Comparison of ENCODE assay signal across 15 cellular contexts in the genomic region with DNA sequence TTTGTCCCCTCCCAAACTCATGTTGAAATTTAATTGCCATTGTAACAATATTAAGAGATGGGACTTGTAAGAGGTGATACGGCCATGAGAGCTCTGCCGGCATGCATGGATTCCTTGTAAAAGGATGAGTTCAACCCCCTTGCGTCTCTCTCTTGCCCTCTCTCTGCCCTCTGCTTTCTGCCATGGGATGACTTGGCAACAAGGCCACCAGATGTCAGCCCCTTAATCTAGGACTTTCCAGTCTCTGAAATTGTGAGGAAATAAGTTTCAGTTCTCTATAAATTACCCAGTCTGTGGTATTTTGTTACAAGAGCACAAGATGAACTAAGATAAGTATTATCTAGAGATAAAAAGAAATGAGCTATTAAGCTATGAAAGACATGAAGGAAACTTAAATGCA.
A peak's percentile ranks its signal among the peaks of the same experiment; 100 is the strongest.
DNase-seq lines count a peak whose midpoint lies in the region; ATAC-seq, FAIRE-seq and TF ChIP-seq lines count a peak whose summit lies in the region.
"Had no signal": no experiment of that assay in that cellular context is flagged by ENCODE, and none has a peak within 500 bp of the region (broad histone marks: within the 10 kb centered on the region; RNA-seq: fewer than 3 reads in every experiment).

No MANE protein-coding gene starts in this region.

- no peak overlapping the region for H3K4me2 ChIP-seq in mammary epithelial cell (ENCODE audit: insufficient read depth, low read depth, low read length)

- no peaks in the 10 kb centered on the region for H4K20me1 ChIP-seq in mammary epithelial cell (ENCODE audit: insufficient read depth, low read length)

- peaks cover 1% of the 10 kb centered on the region for H3K36me3 Mint-ChIP-seq in activated naive CD8-positive, alpha-beta T cell treated with anti-CD3 and anti-CD28 coated beads for 36 hours
- peaks cover 2% of the 10 kb centered on the region for H3K36me3 Mint-ChIP-seq in activated CD8-positive, alpha-beta memory T cell treated with anti-CD3 and anti-CD28 coated beads, Interleukin-2, amount 10 ng/mL, durations not matched to agents 7 days and 5 days
- H3K36me3 Mint-ChIP-seq: CD4-positive, alpha-beta memory T cell had no signal

- H3K9ac ChIP-seq in mammary epithelial cell (ENCODE audit: insufficient read depth, low read length) = no peak overlapping the region

- no peak for TF ChIP-seq POLR2A in GM12891 (IDR thresholded peaks at IDR 0.05; ENCODE audit: low read depth, low read length)

- ATAC-seq in GM21367 (IDR thresholded peaks at IDR 0.05; ENCODE audit: unreplicated experiment) = peak; percentile 39
- peak; percentile 67 for ATAC-seq in HG03354 (IDR thresholded peaks at IDR 0.05; ENCODE audit: poor library complexity, severe bottlenecking, unreplicated experiment)
- no peak for ATAC-seq in activated CD8-positive, alpha-beta memory T cell treated with anti-CD3 and anti-CD28 coated beads, Interleukin-2, amount 10 ng/mL, durations not matched to agents 7 days and 5 days

- 100% methylated on average over 3 of the region's 3 CpGs for WGBS in mammary epithelial cell (ENCODE audit: low coverage, missing lambda C conversion rate)

- TF ChIP-seq CTCF in mammary epithelial cell (conservative IDR thresholded peaks at IDR 0.05 in 1 of 2, IDR thresholded peaks at IDR 0.05 in 1 of 2; ENCODE audit: extremely low read depth in 1 of 2, insufficient read depth in 1 of 2, low read depth in 1 of 2, low read length in 2 of 2) = no peak

- dilution Hi-C loops in mammary epithelial cell (cut with HindIII; ENCODE audit: low sequenced_read_pairs) = no loop called here

- no peak overlapping the region for H2AFZ ChIP-seq in mammary epithelial cell (ENCODE audit: low read depth, low read length)

- no TSS peak for BruUV-seq in mammary epithelial cell (replicated peaks; lab: Mats Ljungman, UMichigan)

- DNase-seq in GM12891 (ENCODE audit: insufficient read length, low spot score) = no peak
- DNase-seq in activated naive CD8-positive, alpha-beta T cell treated with anti-CD3 and anti-CD28 coated beads for 36 hours = no peak
- DNase-seq in mammary epithelial cell = no peak
- DNase-seq in SW480 (ENCODE audit: low spot score) = no peak
- DNase-seq in activated CD8-positive, alpha-beta memory T cell treated with anti-CD3 and anti-CD28 coated beads, Interleukin-2, amount 10 ng/mL, durations not matched to agents 7 days and 5 days = no peak
- DNase-seq in AG08396 (ENCODE audit: low spot score) = no peak
- DNase-seq: activated CD4-positive, CD25-positive, alpha-beta regulatory T cell; CD4-positive, alpha-beta memory T cell; hippocampal formation; NCI-H1092 treated with DMSO at 0.1 percent for 48 hours; Peyer's patch; stimulated activated CD4-positive, alpha-beta T cell treated with anti-CD3 and anti-CD28 coated beads, Interleukin-1b, Interleukin-23, amount 100 ng/mL, for 48 hours had no signal

- no peaks in the 10 kb centered on the region for H3K79me2 ChIP-seq in mammary epithelial cell (ENCODE audit: insufficient read depth, low read length)

- H3K36me3 ChIP-seq in mammary epithelial cell (ENCODE audit: insufficient read depth, low read length) = no peaks in the 10 kb centered on the region
- H3K36me3 ChIP-seq: Peyer's patch had no signal

- H3K4me3 Mint-ChIP-seq in activated naive CD8-positive, alpha-beta T cell treated with anti-CD3 and anti-CD28 coated beads for 36 hours = no peak overlapping the region
- no peak overlapping the region for H3K4me3 Mint-ChIP-seq in activated CD8-positive, alpha-beta memory T cell treated with anti-CD3 and anti-CD28 coated beads, Interleukin-2, amount 10 ng/mL, durations not matched to agents 7 days and 5 days
- H3K4me3 Mint-ChIP-seq: nephron had no signal

- H3K27me3 ChIP-seq in mammary epithelial cell (ENCODE audit: insufficient read depth, low read length) = no peaks in the 10 kb centered on the region
- H3K27me3 ChIP-seq: Peyer's patch had no signal

- intact Hi-C loops in mammary epithelial cell (cut with micrococcal nuclease) = loop anchor here (10.0 kb wide), 1 partner anchor 258 kb away; no protein-coding TSS in a partner anchor

- H3K4me1 Mint-ChIP-seq in activated naive CD8-positive, alpha-beta T cell treated with anti-CD3 and anti-CD28 coated beads for 36 hours = peaks cover 38% of the 10 kb centered on the region
- peaks cover 15% of the 10 kb centered on the region for H3K4me1 Mint-ChIP-seq in activated CD8-positive, alpha-beta memory T cell treated with anti-CD3 and anti-CD28 coated beads, Interleukin-2, amount 10 ng/mL, durations not matched to agents 7 days and 5 days
- H3K4me1 Mint-ChIP-seq: nephron had no signal

- FAIRE-seq in GM12891 (lab: Jason Lieb, UNC) = no peak

- no peak overlapping the region for H3K27ac ChIP-seq in mammary epithelial cell (ENCODE audit: insufficient read depth, low read depth, low read length)
- H3K27ac ChIP-seq: Peyer's patch had no signal

- no peaks in the 10 kb centered on the region for H3K4me1 ChIP-seq in mammary epithelial cell (ENCODE audit: insufficient read depth, low read length)
- H3K4me1 ChIP-seq: Peyer's patch had no signal

- H3K27ac Mint-ChIP-seq in activated naive CD8-positive, alpha-beta T cell treated with anti-CD3 and anti-CD28 coated beads for 36 hours = peak overlapping the region; percentile 52
- no peak overlapping the region for H3K27ac Mint-ChIP-seq in activated CD8-positive, alpha-beta memory T cell treated with anti-CD3 and anti-CD28 coated beads, Interleukin-2, amount 10 ng/mL, durations not matched to agents 7 days and 5 days
- H3K27ac Mint-ChIP-seq: nephron had no signal

- no peaks in the 10 kb centered on the region for H3K9me3 ChIP-seq in mammary epithelial cell (replicated peaks; ENCODE audit: insufficient read depth, low read length)
- H3K9me3 ChIP-seq: Peyer's patch had no signal

- no peak overlapping the region for H3K4me3 ChIP-seq in mammary epithelial cell (replicated peaks in 1 of 3; ENCODE audit: insufficient read depth in 1 of 3, low read depth in 2 of 3, low read length in 3 of 3)
- H3K4me3 ChIP-seq: Peyer's patch had no signal

- CTCF ChIA-PET in mammary epithelial cell (lab: Charles Lee; ENCODE audit: low non-redundant PET) = no interaction called here
- CTCF ChIA-PET in activated CD8-positive, alpha-beta memory T cell treated with anti-CD3 and anti-CD28 coated beads, Interleukin-2, amount 10 ng/mL, durations not matched to agents 7 days and 5 days (lab: Charles Lee) = no interaction called here

- peaks cover 4% of the 10 kb centered on the region for H3K9me3 Mint-ChIP-seq in activated naive CD8-positive, alpha-beta T cell treated with anti-CD3 and anti-CD28 coated beads for 36 hours
- H3K9me3 Mint-ChIP-seq in activated CD8-positive, alpha-beta memory T cell treated with anti-CD3 and anti-CD28 coated beads, Interleukin-2, amount 10 ng/mL, durations not matched to agents 7 days and 5 days (ENCODE audit: low read depth) = no peaks in the 10 kb centered on the region
- H3K9me3 Mint-ChIP-seq: nephron had no signal

- H3K27me3 Mint-ChIP-seq in activated naive CD8-positive, alpha-beta T cell treated with anti-CD3 and anti-CD28 coated beads for 36 hours = no peaks in the 10 kb centered on the region
- peaks cover 14% of the 10 kb centered on the region for H3K27me3 Mint-ChIP-seq in activated CD8-positive, alpha-beta memory T cell treated with anti-CD3 and anti-CD28 coated beads, Interleukin-2, amount 10 ng/mL, durations not matched to agents 7 days and 5 days
- H3K27me3 Mint-ChIP-seq: CD4-positive, alpha-beta memory T cell had no signal

- in situ Hi-C loops in mammary epithelial cell (cut with MboI; ENCODE audit: low sequenced_read_pairs in 2 of 2) = no loop called here

TF ChIP-seq in GM12891, 5 proteins besides CTCF, POLR2A, EP300 and RAD21:
- TF ChIP-seq POU2F2 (IDR thresholded peaks at IDR 0.05; ENCODE audit: low read depth, low read length) (no peak), SPI1 (IDR thresholded peaks at IDR 0.05; ENCODE audit: low read depth, low read length) (peak; percentile 91)
TF ChIP-seq in GM12891: peak in this region for 1.
